ENCODE assay signal across 2 cellular contexts in the genomic region with DNA sequence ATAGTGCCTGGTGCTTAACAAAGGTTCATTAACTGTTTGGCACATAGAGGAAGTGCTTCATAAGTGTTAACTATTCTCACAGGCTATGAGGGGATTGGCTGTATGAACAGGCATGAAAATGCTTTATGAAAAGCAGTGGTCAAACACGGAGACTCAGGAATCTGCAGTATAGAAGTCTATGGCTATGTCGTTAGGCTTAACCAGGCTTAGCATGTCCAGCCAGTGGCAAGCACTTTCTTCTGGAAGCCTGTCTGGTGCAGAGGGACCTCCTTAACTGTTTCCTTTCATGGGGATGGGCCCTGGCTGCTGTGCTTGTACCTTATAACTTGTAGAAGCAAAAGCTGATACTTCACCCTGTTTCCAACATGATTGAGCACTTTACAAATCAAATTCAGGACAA.
TF ChIP-seq lines count a peak whose summit lies in the region.

No MANE protein-coding gene starts in this region.

TF ChIP-seq in A549, 52 proteins besides CTCF, POLR2A, EP300 and RAD21 (continued from another document):
- no peak for TF ChIP-seq NR3C1 (IDR thresholded peaks at IDR 0.05)
- no peak for TF ChIP-seq SREBF2 (IDR thresholded peaks at IDR 0.05)
- TF ChIP-seq, protein P1, sequence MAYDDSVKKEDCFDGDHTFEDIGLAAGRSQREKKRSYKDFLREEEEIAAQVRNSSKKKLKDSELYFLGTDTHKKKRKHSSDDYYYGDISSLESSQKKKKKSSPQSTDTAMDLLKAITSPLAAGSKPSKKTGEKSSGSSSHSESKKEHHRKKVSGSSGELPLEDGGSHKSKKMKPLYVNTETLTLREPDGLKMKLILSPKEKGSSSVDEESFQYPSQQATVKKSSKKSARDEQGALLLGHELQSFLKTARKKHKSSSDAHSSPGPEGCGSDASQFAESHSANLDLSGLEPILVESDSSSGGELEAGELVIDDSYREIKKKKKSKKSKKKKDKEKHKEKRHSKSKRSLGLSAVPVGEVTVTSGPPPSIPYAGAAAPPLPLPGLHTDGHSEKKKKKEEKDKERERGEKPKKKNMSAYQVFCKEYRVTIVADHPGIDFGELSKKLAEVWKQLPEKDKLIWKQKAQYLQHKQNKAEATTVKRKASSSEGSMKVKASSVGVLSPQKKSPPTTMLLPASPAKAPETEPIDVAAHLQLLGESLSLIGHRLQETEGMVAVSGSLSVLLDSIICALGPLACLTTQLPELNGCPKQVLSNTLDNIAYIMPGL (CRISPR knock-in tag; IDR thresholded peaks at IDR 0.05; ENCODE audit: borderline replicate concordance), result no peak
- TF ChIP-seq HEYL (CRISPR knock-in tag; IDR thresholded peaks at IDR 0.05), result no peak

TF ChIP-seq in H1, 55 proteins besides CTCF, POLR2A, EP300 and RAD21:
- TF ChIP-seq, protein P2, sequence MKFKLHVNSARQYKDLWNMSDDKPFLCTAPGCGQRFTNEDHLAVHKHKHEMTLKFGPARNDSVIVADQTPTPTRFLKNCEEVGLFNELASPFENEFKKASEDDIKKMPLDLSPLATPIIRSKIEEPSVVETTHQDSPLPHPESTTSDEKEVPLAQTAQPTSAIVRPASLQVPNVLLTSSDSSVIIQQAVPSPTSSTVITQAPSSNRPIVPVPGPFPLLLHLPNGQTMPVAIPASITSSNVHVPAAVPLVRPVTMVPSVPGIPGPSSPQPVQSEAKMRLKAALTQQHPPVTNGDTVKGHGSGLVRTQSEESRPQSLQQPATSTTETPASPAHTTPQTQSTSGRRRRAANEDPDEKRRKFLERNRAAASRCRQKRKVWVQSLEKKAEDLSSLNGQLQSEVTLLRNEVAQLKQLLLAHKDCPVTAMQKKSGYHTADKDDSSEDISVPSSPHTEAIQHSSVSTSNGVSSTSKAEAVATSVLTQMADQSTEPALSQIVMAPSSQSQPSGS (IDR thresholded peaks at IDR 0.05; ENCODE audit: low read length), result no peak
- no peak for TF ChIP-seq TBP (IDR thresholded peaks at IDR 0.05; ENCODE audit: low read depth, low read length)
